23 cellular contexts compared by ENCODE assay signal in the genomic region with DNA sequence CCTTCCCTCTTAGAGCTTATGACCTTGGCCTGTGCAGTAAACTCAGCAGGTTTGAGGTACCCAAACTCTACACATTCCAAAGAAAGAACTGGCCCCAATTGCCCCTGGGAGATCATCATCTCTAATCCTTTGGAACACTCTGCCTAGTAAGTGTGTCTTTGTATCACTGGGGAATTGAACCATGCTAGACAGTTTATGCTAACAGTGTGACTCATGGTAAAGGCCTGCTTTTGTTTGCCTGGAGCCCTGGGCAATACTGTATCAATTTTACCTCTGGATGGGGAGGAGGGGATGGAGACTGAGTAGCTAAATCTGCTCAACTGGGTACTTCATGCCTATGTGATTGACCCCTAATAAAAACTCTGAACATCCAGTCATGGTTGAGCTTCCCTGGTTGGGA.
DNase-seq lines count a peak whose midpoint lies in the region; TF ChIP-seq lines count a peak whose summit lies in the region.
"Had no signal": no experiment of that assay in that cellular context is flagged by ENCODE, and none has a peak within 500 bp of the region (broad histone marks: within the 10 kb centered on the region; RNA-seq: fewer than 3 reads in every experiment).

No MANE protein-coding gene starts in this region.

- H3K4me3 ChIP-seq in foreskin fibroblast (ENCODE audit: low read depth in 1 of 2, low read length in 2 of 2): no peak overlapping the region
- H3K4me3 ChIP-seq: BLaER1, breast epithelium, thyroid gland had no signal

- peak; percentile 19 for DNase-seq in EL
- peak; percentile 34 for DNase-seq in T1000 (lab: John Stamatoyannopoulos, UW)
- peak; percentile 0 to 50 for DNase-seq in foreskin fibroblast
- DNase-seq in stromal cell of bone marrow (ENCODE audit: low read depth): peak; percentile 8
- no peak for DNase-seq in SK-N-DZ (ENCODE audit: low spot score)
- DNase-seq in COLO668 (lab: John Stamatoyannopoulos, UW; ENCODE audit: unreplicated experiment): no peak
- DNase-seq in dedifferentiated amniotic fluid mesenchymal stem cell (ENCODE audit: extremely low spot score): no peak
- DNase-seq: activated B cell treated with CpG ODN at 0.5 μM for 24 hours; activated CD4-positive, alpha-beta T cell treated with anti-CD3 and anti-CD28 coated beads, Interleukin-2, amount 50 U/mL, for 48 hours; activated gamma-delta T cell; activated naive CD8-positive, alpha-beta T cell treated with anti-CD3 and anti-CD28 coated beads, Interleukin-2, amount 50 U/mL, for 24 hours; GDM1; KBM-7; NCI-H187 treated with DMSO at 0.1 percent for 48 hours; NCI-H2227 treated with DMSO at 0.1 percent for 48 hours; NCI-H748 treated with DMSO at 0.1 percent for 48 hours; stimulated activated CD4-positive, alpha-beta T cell treated with anti-CD3 and anti-CD28 coated beads, Interleukin-12 subunit alpha, Interleukin-12 subunit beta, amount 100 ng/mL, for 4 hours; stimulated activated CD4-positive, alpha-beta T cell treated with anti-CD3 and anti-CD28 coated beads, Interleukin-4, amount 100 ng/mL, for 4 hours; stimulated activated naive CD8-positive, alpha-beta T cell treated with anti-CD3 and anti-CD28 coated beads, Interleukin-15, Interleukin-2, amounts not matched to agents 100 U/mL and 50 U/mL, for 24 hours; T-helper 9 cell; thyroid gland had no signal

- TF ChIP-seq CTCF in foreskin fibroblast (IDR thresholded peaks at IDR 0.05; ENCODE audit: low read depth, low read length): no peak

Comparison
In these comparisons a context has a peak if more than half of its experiments do, and no peak if none do; other contexts are left out.
1. DNase-seq: peak in EL (single experiment), T1000 (single experiment), foreskin fibroblast (2 of 2) and stromal cell of bone marrow (single experiment); none in SK-N-DZ (single experiment), COLO668 (single experiment) and dedifferentiated amniotic fluid mesenchymal stem cell (single experiment).